In the genomic region with DNA sequence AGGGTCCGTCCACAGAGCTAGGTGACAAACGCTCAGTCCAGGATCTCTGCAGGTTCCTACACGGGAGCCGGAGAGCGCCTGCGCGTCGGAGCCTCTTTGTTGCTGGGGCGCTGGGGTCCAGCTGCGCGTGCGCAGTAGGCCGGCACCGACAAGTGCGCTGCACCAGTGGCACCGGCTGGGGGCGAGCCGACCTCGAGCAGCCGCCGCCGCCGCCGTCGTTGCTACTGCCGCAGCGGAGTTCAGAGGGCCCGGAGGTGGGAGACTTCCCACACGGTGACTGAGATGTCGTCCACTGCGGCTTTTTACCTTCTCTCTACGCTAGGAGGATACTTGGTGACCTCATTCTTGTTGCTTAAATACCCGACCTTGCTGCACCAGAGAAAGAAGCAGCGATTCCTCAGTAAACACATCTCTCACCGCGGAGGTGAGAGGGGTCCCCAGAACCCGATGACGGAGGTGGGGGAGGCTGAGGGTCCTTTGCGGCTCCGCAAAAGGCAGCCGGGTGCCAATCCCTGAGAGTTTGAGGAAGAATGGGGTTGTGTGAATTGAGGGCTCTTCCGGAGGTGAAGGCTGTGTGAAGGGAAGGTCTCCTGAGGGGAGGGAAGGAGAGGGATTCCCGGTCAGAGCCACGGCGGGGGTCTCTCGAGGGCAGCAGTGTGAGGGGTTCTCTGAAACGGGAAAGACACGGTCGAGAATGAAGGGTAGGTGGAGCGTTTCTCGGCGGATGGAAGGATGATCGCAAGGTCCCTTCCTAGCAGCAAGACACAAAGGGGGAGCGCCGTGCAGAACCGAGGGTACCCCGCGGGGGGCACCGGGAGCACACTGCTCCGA, we compare ENCODE assay signal across 8 cellular contexts. TPM values are rescaled to one million over a fixed set of nuclear protein-coding genes. Genes with fewer than 3 reads are reported as not detected.
DNase-seq lines count a peak whose midpoint lies in the region; ATAC-seq, FAIRE-seq and TF ChIP-seq lines count a peak whose summit lies in the region.

A gene (plus strand): TSS at position 184 of the 831 bp plus-strand sequence. CDS start 99 bp downstream, at position 283.

- H3K9me3 ChIP-seq in astrocyte (ENCODE audit: insufficient read depth, low read depth, low read length) (no peaks in the 10 kb centered on the region), hepatocyte (ENCODE audit: low read depth) (no peaks in the 10 kb centered on the region), aorta (ENCODE audit: control insufficient read depth, low read length) (no peaks in the 10 kb centered on the region)

- TF ChIP-seq POLR2A in GM18505 (IDR thresholded peaks at IDR 0.05; ENCODE audit: borderline replicate concordance, extremely low read depth, insufficient read depth, insufficient read length): peak; percentile 59

- peak within 1 kb of the TSS; percentile 96 for H3K4me2 ChIP-seq in astrocyte (ENCODE audit: low read length)
- H3K4me2 ChIP-seq in hepatocyte: peak within 1 kb of the TSS; percentile 96

- H3K4me3 Mint-ChIP-seq in astrocyte (ENCODE audit: unreplicated experiment): peak within 1 kb of the TSS; percentile 97

- no peaks in the 10 kb centered on the region for H3K9me3 Mint-ChIP-seq in astrocyte (ENCODE audit: unreplicated experiment)

- ATAC-seq in GM18505 (IDR thresholded peaks at IDR 0.05; ENCODE audit: unreplicated experiment) (peak; percentile 96), HG02970 (IDR thresholded peaks at IDR 0.05; ENCODE audit: low FRiP score, unreplicated experiment) (peak; percentile 90), aorta (ENCODE audit: low FRiP score) (peak; percentile 99)

- H3K27me3 ChIP-seq in astrocyte (ENCODE audit: insufficient read depth, low read length): no peaks in the 10 kb centered on the region
- no peaks in the 10 kb centered on the region for H3K27me3 ChIP-seq in hepatocyte
- no peaks in the 10 kb centered on the region for H3K27me3 ChIP-seq in rectal smooth muscle tissue (ENCODE audit: control insufficient read depth, insufficient read depth, low read length)
- no peaks in the 10 kb centered on the region for H3K27me3 ChIP-seq in aorta (ENCODE audit: control insufficient read depth in 1 of 2, insufficient read depth in 2 of 2, low read length in 1 of 2)

- no peaks in the 10 kb centered on the region for H3K9me2 ChIP-seq in hepatocyte (replicated peaks; ENCODE audit: insufficient read depth)

- TF ChIP-seq CTCF in astrocyte (IDR thresholded peaks at IDR 0.05; ENCODE audit: insufficient read depth, low read depth, low read length): peak; percentile 16
- TF ChIP-seq CTCF in hepatocyte (IDR thresholded peaks at IDR 0.05; ENCODE audit: poor library complexity): peak; percentile 72

- no peaks in the 10 kb centered on the region for H3K27me3 Mint-ChIP-seq in astrocyte (ENCODE audit: low read depth, unreplicated experiment)

- H3K79me2 ChIP-seq in astrocyte (ENCODE audit: insufficient read depth, low read length) (no peaks in the 10 kb centered on the region), hepatocyte (peaks cover 8% of the 10 kb centered on the region)

- no peaks in the 10 kb centered on the region for H3K36me3 Mint-ChIP-seq in astrocyte (ENCODE audit: low read depth, unreplicated experiment)

- peak within 1 kb of the TSS; percentile 94 for H3K4me3 ChIP-seq in astrocyte (ENCODE audit: insufficient read depth, low read depth, low read length)
- H3K4me3 ChIP-seq in hepatocyte: peak within 1 kb of the TSS; percentile 76
- peak within 1 kb of the TSS; percentile 71 for H3K4me3 ChIP-seq in rectal smooth muscle tissue (ENCODE audit: low read length)
- peak within 1 kb of the TSS; percentile 84 to 87 for H3K4me3 ChIP-seq in aorta (ENCODE audit: low read length in 2 of 2)

- peak within 1 kb of the TSS; percentile 100 for H2AFZ ChIP-seq in astrocyte (ENCODE audit: low read depth, low read length)
- peak within 1 kb of the TSS; percentile 97 for H2AFZ ChIP-seq in hepatocyte

- H3K27ac Mint-ChIP-seq in astrocyte (ENCODE audit: unreplicated experiment): peak within 1 kb of the TSS; percentile 87

- H3K4me1 ChIP-seq in astrocyte (ENCODE audit: insufficient read depth, low read length) (peaks cover 6% of the 10 kb centered on the region), hepatocyte (ENCODE audit: insufficient read depth) (no peaks in the 10 kb centered on the region), rectal smooth muscle tissue (ENCODE audit: control insufficient read depth, insufficient read depth, low read length) (no peaks in the 10 kb centered on the region), aorta (ENCODE audit: control insufficient read depth in 1 of 2, insufficient read depth in 2 of 2, low read length in 2 of 2) (no peaks in the 10 kb centered on the region)

- 1% methylated on average over 58 of the region's 60 CpGs for WGBS in hepatocyte (ENCODE audit: low lambda C conversion rate, missing lambda C conversion rate)
- 0 to 1% methylated on average over 59 to 60 of the region's 60 CpGs for WGBS in aorta, 2 donors

- H4K20me1 ChIP-seq in astrocyte (ENCODE audit: insufficient read depth, low read length): no peaks in the 10 kb centered on the region
- no peaks in the 10 kb centered on the region for H4K20me1 ChIP-seq in hepatocyte (ENCODE audit: insufficient read depth, poor library complexity, severe bottlenecking)

- no peak for FAIRE-seq in astrocyte (lab: Jason Lieb, UNC)

- no peaks in the 10 kb centered on the region for H3K4me1 Mint-ChIP-seq in astrocyte (ENCODE audit: low read depth, unreplicated experiment)

- no peaks in the 10 kb centered on the region for H3K36me3 ChIP-seq in astrocyte (ENCODE audit: insufficient read depth, low read length)
- H3K36me3 ChIP-seq in hepatocyte (replicated peaks; ENCODE audit: insufficient read depth, low read depth): no peaks in the 10 kb centered on the region
- H3K36me3 ChIP-seq in rectal smooth muscle tissue (ENCODE audit: control insufficient read depth, insufficient read depth, low read length): no peaks in the 10 kb centered on the region
- no peaks in the 10 kb centered on the region for H3K36me3 ChIP-seq in aorta (ENCODE audit: control insufficient read depth in 1 of 2, insufficient read depth in 2 of 2, low read length in 1 of 2)

- intact Hi-C loops in aorta (cut with DNase I): no loop called here

- H3K9ac ChIP-seq in astrocyte (ENCODE audit: low read length): peak within 1 kb of the TSS; percentile 81
- H3K9ac ChIP-seq in rectal smooth muscle tissue (ENCODE audit: low read length): peak within 1 kb of the TSS; percentile 26

- H3K27ac ChIP-seq in astrocyte (ENCODE audit: low read depth, low read length) (no peak within 1 kb of the TSS), hepatocyte (peak within 1 kb of the TSS; percentile 81), rectal smooth muscle tissue (ENCODE audit: low read depth, low read length) (peak within 1 kb of the TSS; percentile 60), aorta (ENCODE audit: low read depth in 1 of 2, low read length in 2 of 2) (no peak within 1 kb of the TSS)

- DNase-seq in NCI-H187 (lab: John Stamatoyannopoulos, UW): peak; percentile 85 to 95
- peak; percentile 95 to 97 (median 96) for DNase-seq in T-helper 2 cell
- DNase-seq in astrocyte (ENCODE audit: low read depth): peak; percentile 69
- peak; percentile 99 for DNase-seq in hepatocyte (ENCODE audit: low spot score)
- peak; percentile 97 to 99 for DNase-seq in aorta

RNA-seq across cellular contexts. Expression of the gene that starts here (rescaled TPM):
- total RNA-seq in astrocyte (4.2 and 4.7 TPM in 2 replicates), hepatocyte (5.0 and 5.3 TPM in 2 replicates), aorta (1 to 10 TPM; 1.5 to 3.8 TPM)
- polyA plus RNA-seq in hepatocyte (1.3 and 1.9 TPM in 2 replicates), aorta (under 1 TPM in 1 of 2 donors, not detected in 1; 0.51 TPM)

Comparison
In these comparisons a context has a peak if more than half of its experiments do, and no peak if none do; other contexts are left out.
1. H3K27ac ChIP-seq: peak in hepatocyte (single experiment) and rectal smooth muscle tissue (single experiment); none in astrocyte (single experiment) and aorta (0 of 2).
2. Peak in every context shown above with its lines, with median percentiles within 50 percentile points of each other: ATAC-seq, DNase-seq and H3K4me3 ChIP-seq.